14 cellular contexts compared by ENCODE assay signal in genomic region chr10:47455350-47456095, GRCh38. TPM values are rescaled to one million over a fixed set of nuclear protein-coding genes. Genes with fewer than 3 reads are reported as not detected.
A peak's percentile ranks its signal among the peaks of the same experiment; 100 is the strongest.
DNase-seq lines count a peak whose midpoint lies in the region; ATAC-seq and TF ChIP-seq lines count a peak whose summit lies in the region.
"Not testable (repeated sequence)": the region's sequence is repeated elsewhere in the genome, so short reads cannot be mapped to it uniquely, and the experiment has no call there.
"Had no signal": no experiment of that assay in that cellular context is flagged by ENCODE, and none has a peak within 500 bp of the region (broad histone marks: within the 10 kb centered on the region; RNA-seq: fewer than 3 reads in every experiment).

No MANE protein-coding gene starts in this region.

- TF ChIP-seq CTCF in GM10248 (IDR thresholded peaks at IDR 0.05; ENCODE audit: control extremely low read depth, extremely low read depth, low read depth, missing control alignments); IMR-90 (conservative IDR thresholded peaks at IDR 0.05; ENCODE audit: low read depth, low read length); WERI-Rb-1 (IDR thresholded peaks at IDR 0.05; ENCODE audit: low read depth, low read length); coronary artery (IDR thresholded peaks at IDR 0.05): not testable (repeated sequence)

- not testable (repeated sequence) for H3K4me1 Mint-ChIP-seq in natural killer cell treated with Interleukin-12 subunit alpha and Interleukin-12 subunit beta and Interleukin-15 and Interleukin-18, amount 100 ng/mL, for 72 hours (ENCODE audit: low read depth in 2 of 2)

- not testable (repeated sequence) for H3K27ac ChIP-seq in IMR-90 (ENCODE audit: insufficient read depth, low read length); coronary artery
- H3K27ac ChIP-seq in WERI-Rb-1: peak overlapping the region; percentile 14; the same call in 1 of the 2 replicates

- not testable (repeated sequence) for H3K4me3 ChIP-seq in IMR-90 (ENCODE audit: insufficient read depth, low read depth, low read length); WERI-Rb-1 (ENCODE audit: low read depth, low read length); coronary artery

- not testable (repeated sequence) for H3K79me1 ChIP-seq in IMR-90 (ENCODE audit: low read depth in 1 of 2, low read length in 2 of 2)

- intact Hi-C loops in IMR-90 (cut with micrococcal nuclease); Right ventricle myocardium inferior (cut with DNase I): not testable (repeated sequence)

- not testable (repeated sequence) for H3K9me1 ChIP-seq in IMR-90 (ENCODE audit: insufficient read depth, low read length)

- not testable (repeated sequence) for H3K14ac ChIP-seq in IMR-90 (replicated peaks; ENCODE audit: low read depth, low read length)

- BruUV-seq in IMR-90 (replicated peaks; lab: Mats Ljungman, UMichigan): not testable (repeated sequence)

- H4K8ac ChIP-seq in IMR-90 (ENCODE audit: low read depth in 2 of 2, low read length in 2 of 2): not testable (repeated sequence)

- not testable (repeated sequence) for H2AFZ ChIP-seq in IMR-90 (replicated peaks; ENCODE audit: low read length, poor library complexity)

- not testable (repeated sequence) for H3K4me2 ChIP-seq in IMR-90 (ENCODE audit: low read depth, low read length)

- H3K9me3 ChIP-seq in IMR-90 (ENCODE audit: control insufficient read depth, insufficient read depth, low read length); WERI-Rb-1 (ENCODE audit: severe bottlenecking): not testable (repeated sequence)

- CTCF ChIA-PET in GM10248 (lab: Yijun Ruan, JAX); IMR-90 (lab: Yijun Ruan, JAX): not testable (repeated sequence)

- H2BK15ac ChIP-seq in IMR-90 (ENCODE audit: low read depth, low read length): not testable (repeated sequence)

- WGBS in IMR-90 (ENCODE audit: extremely low coverage in 2 of 2, insufficient read length in 1 of 2), 2 experiments: 91% methylated on average over 5 of the region's 9 CpGs; no CpG with 5 or more reads in 1 of the 2 experiments

- POLR2A ChIA-PET in GM10248 (lab: Yijun Ruan, JAX); IMR-90 (lab: Charles Lee; ENCODE audit: unreplicated experiment): not testable (repeated sequence)

- in situ Hi-C loops in IMR-90 (cut with MboI; ENCODE audit: low sequenced_read_pairs): not testable (repeated sequence)

- dilution Hi-C loops in IMR-90 (cut with HindIII; ENCODE audit: low sequenced_read_pairs, unreplicated experiment): not testable (repeated sequence)

- H2BK20ac ChIP-seq in IMR-90 (ENCODE audit: low read depth, low read length): not testable (repeated sequence)

- not testable (repeated sequence) for TF ChIP-seq POLR2A in IMR-90 (IDR thresholded peaks at IDR 0.05; ENCODE audit: low read depth, low read length)

- not testable (repeated sequence) for H2AK5ac ChIP-seq in IMR-90 (ENCODE audit: low read depth, low read length)

- H3K23ac ChIP-seq in IMR-90 (ENCODE audit: low read depth, low read length): not testable (repeated sequence)

- not testable (repeated sequence) for H4K5ac ChIP-seq in IMR-90 (ENCODE audit: low read depth, low read length)

- not testable (repeated sequence) for H4K20me1 ChIP-seq in IMR-90 (ENCODE audit: insufficient read depth, low read length)

- DNase-seq in AG20443 (ENCODE audit: low spot score) (peak; percentile 2), GM10248 (ENCODE audit: extremely low spot score) (peak; percentile 2), WERI-Rb-1 (peak; percentile 52), coronary artery (ENCODE audit: low spot score) (peak; percentile 45), Right ventricle myocardium inferior (ENCODE audit: missing footprints) (peak; percentile 25), retina (peak; percentile 16)
- DNase-seq in IMR-90: not testable (repeated sequence)
- peak; percentile 46 for DNase-seq in natural killer cell treated with Interleukin-12 subunit alpha and Interleukin-12 subunit beta and Interleukin-15 and Interleukin-18, amount 100 ng/mL, for 72 hours (ENCODE audit: low spot score)

- H2BK5ac ChIP-seq in IMR-90 (ENCODE audit: low read depth, low read length, poor library complexity, severe bottlenecking): not testable (repeated sequence)

- H3K36me3 ChIP-seq in IMR-90 (ENCODE audit: control insufficient read depth, insufficient read depth, low read length); WERI-Rb-1: not testable (repeated sequence)

- not testable (repeated sequence) for H3K18ac ChIP-seq in IMR-90 (ENCODE audit: low read depth, low read length)

- not testable (repeated sequence) for H3K36me3 Mint-ChIP-seq in natural killer cell treated with Interleukin-12 subunit alpha and Interleukin-12 subunit beta and Interleukin-15 and Interleukin-18, amount 100 ng/mL, for 72 hours

- H4K91ac ChIP-seq in IMR-90 (ENCODE audit: insufficient read depth, low read depth, low read length): not testable (repeated sequence)

- H3K56ac ChIP-seq in IMR-90 (ENCODE audit: extremely low read depth, insufficient read depth, low read length): not testable (repeated sequence)

- H3K27ac Mint-ChIP-seq in natural killer cell treated with Interleukin-12 subunit alpha and Interleukin-12 subunit beta and Interleukin-15 and Interleukin-18, amount 100 ng/mL, for 72 hours: not testable (repeated sequence)

- H2BK120ac ChIP-seq in IMR-90 (ENCODE audit: low read depth, low read length): 0 out of 2 replicates have a peak overlapping the region, but pooled peaks have one; percentile 8

- H3K9ac ChIP-seq in IMR-90 (ENCODE audit: low read depth, low read length): not testable (repeated sequence)

- H2AK9ac ChIP-seq in IMR-90 (replicated peaks; ENCODE audit: low read depth, low read length, poor library complexity): not testable (repeated sequence)

- ATAC-seq in IMR-90 (ENCODE audit: low read depth); Right ventricle myocardium inferior; natural killer cell treated with Interleukin-12 subunit alpha and Interleukin-12 subunit beta and Interleukin-15 and Interleukin-18, amount 100 ng/mL, for 72 hours: not testable (repeated sequence)

- not testable (repeated sequence) for TF ChIP-seq RAD21 in IMR-90 (IDR thresholded peaks at IDR 0.05; ENCODE audit: low read length)

- H3K27me3 Mint-ChIP-seq in natural killer cell treated with Interleukin-12 subunit alpha and Interleukin-12 subunit beta and Interleukin-15 and Interleukin-18, amount 100 ng/mL, for 72 hours: not testable (repeated sequence)

- H3K27me3 ChIP-seq in IMR-90 (ENCODE audit: control insufficient read depth, insufficient read depth, low read length): peaks cover 23% of the 10 kb centered on the region; the same call in 1 of the 2 replicates
- H3K27me3 ChIP-seq in WERI-Rb-1 (ENCODE audit: insufficient read depth, low read depth, severe bottlenecking): not testable (repeated sequence)

- not testable (repeated sequence) for H3K4me1 ChIP-seq in IMR-90 (ENCODE audit: control insufficient read depth, insufficient read depth, low read length)

- not testable (repeated sequence) for H3K4ac ChIP-seq in IMR-90 (ENCODE audit: low read depth, low read length)

- H3K9me3 Mint-ChIP-seq in natural killer cell treated with Interleukin-12 subunit alpha and Interleukin-12 subunit beta and Interleukin-15 and Interleukin-18, amount 100 ng/mL, for 72 hours: not testable (repeated sequence)

- not testable (repeated sequence) for H3K4me3 Mint-ChIP-seq in natural killer cell treated with Interleukin-12 subunit alpha and Interleukin-12 subunit beta and Interleukin-15 and Interleukin-18, amount 100 ng/mL, for 72 hours

RNA-seq across cellular contexts. Expression of gene ANXA8, which starts 28.4 kb away (rescaled TPM):
- total RNA-seq in IMR-90 (2012; rRNA removed): 0.83 and 0.90 TPM in 2 replicates
- 1.1 and 1.3 TPM in 2 replicates for polyA plus RNA-seq in IMR-90 (2012; rRNA removed)
- 0.46 and 0.56 TPM in 2 replicates for polyA plus RNA-seq in IMR-90 (2012; cell fraction: cytosol; rRNA removed)
- polyA plus RNA-seq in IMR-90 (2012; cell fraction: nucleus; rRNA removed; ENCODE audit: low replicate concordance): 2.2 and 4.2 TPM in 2 replicates
- 1.1 TPM for total RNA-seq in Right ventricle myocardium inferior
- total RNA-seq in natural killer cell treated with Interleukin-12 subunit alpha and Interleukin-12 subunit beta and Interleukin-15 and Interleukin-18, amount 100 ng/mL, for 72 hours: not detected
- total RNA-seq: A673; CD4-positive, alpha-beta T cell; G401; H1 had no signal

RNA-seq across cellular contexts. Expression of gene FAM25G, which starts 36.0 kb away (rescaled TPM):
- total RNA-seq in IMR-90 (2012; rRNA removed): not detected in 2 replicates
- polyA plus RNA-seq in IMR-90 (2012; rRNA removed): not detected in 2 replicates
- polyA plus RNA-seq in IMR-90 (2012; cell fraction: cytosol; rRNA removed): not detected in 2 replicates
- not detected in 2 replicates for polyA plus RNA-seq in IMR-90 (2012; cell fraction: nucleus; rRNA removed; ENCODE audit: low replicate concordance)
- total RNA-seq in Right ventricle myocardium inferior: not detected
- not detected for total RNA-seq in natural killer cell treated with Interleukin-12 subunit alpha and Interleukin-12 subunit beta and Interleukin-15 and Interleukin-18, amount 100 ng/mL, for 72 hours
- total RNA-seq: A673; Calu3; CD4-positive, alpha-beta T cell; G401; H1; HFFc6 had no signal
- polyA plus RNA-seq: H1 had no signal
